10 cellular contexts compared by ENCODE assay signal in genomic region chr12:124352839-124353238, GRCh38. TPM values are rescaled to one million over a fixed set of nuclear protein-coding genes. Genes with fewer than 3 reads are reported as not detected.
A peak's percentile ranks its signal among the peaks of the same experiment; 100 is the strongest.
DNase-seq lines count a peak whose midpoint lies in the region; ATAC-seq and TF ChIP-seq lines count a peak whose summit lies in the region.
"Had no signal": no experiment of that assay in that cellular context is flagged by ENCODE, and none has a peak within 500 bp of the region (broad histone marks: within the 10 kb centered on the region; RNA-seq: fewer than 3 reads in every experiment).

No MANE protein-coding gene starts in this region.

- no TSS peak for BruUV-seq in PC-3 (replicated peaks; lab: Mats Ljungman, UMichigan)

- no peak for ATAC-seq in lung (ENCODE audit: insufficient read depth, low FRiP score)
- no peak for ATAC-seq in PC-3
- ATAC-seq: activated T-cell treated with anti-CD3 and anti-CD28 coated beads, Interleukin-2, amount 50 U/mL, for 4 hours had no signal

- H3K36me3 ChIP-seq in BE2C = peaks cover 88% of the 10 kb centered on the region
- peaks cover 6 to 92% of the 10 kb centered on the region in 2 donors for H3K36me3 ChIP-seq in lung (ENCODE audit: control insufficient read depth in 2 of 2, insufficient read depth in 2 of 2, low read length in 2 of 2)
- peaks cover 97% of the 10 kb centered on the region for H3K36me3 ChIP-seq in PC-3 (ENCODE audit: low read depth, low read length)

- H3F3A ChIP-seq in PC-3 (ENCODE audit: low read length, unreplicated experiment) = no peaks in the 10 kb centered on the region

- 16 to 22% methylated on average over 9 of the region's 9 CpGs for WGBS in lung, 2 donors

- intact Hi-C loops in PC-3 (cut with micrococcal nuclease) = no loop called here

- H3K27ac Mint-ChIP-seq in chondrocyte (ENCODE audit: unreplicated experiment) = peak overlapping the region; percentile 79

- H3K4me3 Mint-ChIP-seq in chondrocyte (ENCODE audit: unreplicated experiment) = no peak overlapping the region
- H3K4me3 Mint-ChIP-seq: activated T-cell treated with anti-CD3 and anti-CD28 coated beads, Interleukin-2, amount 50 U/mL, for 4 hours had no signal

- H3K9me3 ChIP-seq in BE2C (no peaks in the 10 kb centered on the region), lung (ENCODE audit: control insufficient read depth in 2 of 2, insufficient read depth in 1 of 2, low read length in 1 of 2) (peaks cover 0 to 1% of the 10 kb centered on the region in 2 donors), PC-3 (ENCODE audit: low read length) (no peaks in the 10 kb centered on the region)

- H3K4me1 Mint-ChIP-seq in chondrocyte (ENCODE audit: low read depth) = peaks cover 12% of the 10 kb centered on the region

- H3K79me2 ChIP-seq in PC-3 (ENCODE audit: low read length) = peaks cover 5% of the 10 kb centered on the region; the same call in 1 of the 2 replicates

- POLR2A ChIA-PET in PC-3 (lab: Charles Lee; ENCODE audit: unreplicated experiment) = no interaction called here

- no peaks in the 10 kb centered on the region for H3K9me3 Mint-ChIP-seq in chondrocyte (ENCODE audit: low read depth)
- H3K9me3 Mint-ChIP-seq: activated T-cell treated with anti-CD3 and anti-CD28 coated beads, Interleukin-2, amount 50 U/mL, for 4 hours had no signal

- H3K9me2 ChIP-seq in PC-3 (replicated peaks; ENCODE audit: low read length) = no peaks in the 10 kb centered on the region

- H3K36me3 Mint-ChIP-seq in chondrocyte (ENCODE audit: low read depth) = peaks cover 34% of the 10 kb centered on the region

- H2AFZ ChIP-seq in PC-3 (ENCODE audit: low read length) = no peak overlapping the region

- H3K4me3 ChIP-seq in BE2C (ENCODE audit: low read depth, low read length) = no peak overlapping the region
- no peak overlapping the region for H3K4me3 ChIP-seq in lung
- H3K4me3 ChIP-seq in PC-3 (ENCODE audit: low read length) = no peak overlapping the region

- no peak overlapping the region for H3K4me2 ChIP-seq in PC-3 (ENCODE audit: low read length)

- H3K27ac ChIP-seq in lung (ENCODE audit: low read depth in 1 of 2, low read length in 1 of 2) (no peak overlapping the region), PC-3 (ENCODE audit: low read length) (no peak overlapping the region)

- H4K20me1 ChIP-seq in PC-3 (ENCODE audit: low read length) = peaks cover 31% of the 10 kb centered on the region

- H3K9ac ChIP-seq in PC-3 (ENCODE audit: low read length) = no peak overlapping the region

- CTCF ChIA-PET in PC-3 (lab: Charles Lee) = interaction anchor here (0.6 kb wide), 1 partner anchor 47 kb away, joined by 3 read pairs; no protein-coding TSS in a partner anchor

- DNase-seq in BE2C = peak; percentile 51
- no peak for DNase-seq in chondrocyte (ENCODE audit: low spot score)
- peak; percentile 43 for DNase-seq in lung (ENCODE audit: low spot score)
- no peak for DNase-seq in A172 (ENCODE audit: low spot score)
- no peak for DNase-seq in D341Med (ENCODE audit: low spot score)
- no peak for DNase-seq in NCI-H526 (lab: John Stamatoyannopoulos, UW)
- no peak for DNase-seq in PC-3
- DNase-seq: activated T-cell treated with anti-CD3 and anti-CD28 coated beads, Interleukin-2, amount 50 U/mL, for 4 hours; NCI-H1092 had no signal

- H3K27me3 ChIP-seq in BE2C (no peaks in the 10 kb centered on the region), lung (ENCODE audit: control insufficient read depth, insufficient read depth) (no peaks in the 10 kb centered on the region), PC-3 (ENCODE audit: low read length) (no peaks in the 10 kb centered on the region)

- TF ChIP-seq EP300 in Ishikawa (IDR thresholded peaks at IDR 0.05; ENCODE audit: borderline replicate concordance) = no peak

- H3K27me3 Mint-ChIP-seq in chondrocyte (ENCODE audit: low read depth) = no peaks in the 10 kb centered on the region

- no peak for TF ChIP-seq CTCF in BE2C (IDR thresholded peaks at IDR 0.05; ENCODE audit: low read depth, low read length)
- no peak for TF ChIP-seq CTCF in chondrocyte (IDR thresholded peaks at IDR 0.05)
- no peak for TF ChIP-seq CTCF in lung (IDR thresholded peaks at IDR 0.05; ENCODE audit: control extremely low read depth, extremely low read depth)
- TF ChIP-seq CTCF in PC-3 (conservative IDR thresholded peaks at IDR 0.05; ENCODE audit: low read depth, low read length) = no peak

- H3K4me1 ChIP-seq in BE2C = peaks cover 7% of the 10 kb centered on the region
- H3K4me1 ChIP-seq in lung (ENCODE audit: control insufficient read depth in 2 of 2, insufficient read depth in 2 of 2, low read length in 2 of 2) = peaks cover 0 to 7% of the 10 kb centered on the region in 2 donors
- H3K4me1 ChIP-seq in PC-3 (ENCODE audit: insufficient read depth, low read length) = no peaks in the 10 kb centered on the region

- TF ChIP-seq RAD21 in Ishikawa (IDR thresholded peaks at IDR 0.05; ENCODE audit: low read depth) = no peak

TF ChIP-seq in Ishikawa, 13 proteins besides CTCF, POLR2A, EP300 and RAD21:
- TF ChIP-seq NFIC (IDR thresholded peaks at IDR 0.05) (peak; percentile 45; the same call in 1 of the 2 replicates), EGR1 (IDR thresholded peaks at IDR 0.05) (no peak), USF1 (IDR thresholded peaks at IDR 0.05) (no peak), TAF1 (IDR thresholded peaks at IDR 0.05; ENCODE audit: low read depth) (no peak)

RNA-seq across cellular contexts. Expression of gene RFLNA, which starts 57.9 kb away (rescaled TPM):
- 11.2 TPM for polyA plus RNA-seq in BE2C (2012; ENCODE audit: insufficient read depth, insufficient read length, low read depth)
- total RNA-seq in chondrocyte = 1.0 to 4.7 TPM (median 1.3 TPM) in 3 replicates
- 1 to 10 TPM in 1 of 2 donors, under 1 TPM in 1; 0.40 to 1.6 TPM for total RNA-seq in lung
- polyA plus RNA-seq in lung = 1 to 10 TPM; 1.2 to 1.8 TPM
- total RNA-seq in A172 (2014; rRNA removed; shearing (Covaris generic)) = not detected in 2 replicates
- total RNA-seq in PC-3 (2014; rRNA removed) = not detected in 2 replicates
- total RNA-seq: activated T-cell treated with anti-CD3 and anti-CD28 coated beads, Interleukin-2, amount 50 U/mL, for 4 hours had no signal

Comparison
In these comparisons a context has a peak if more than half of its experiments do, and no peak if none do; other contexts are left out.
1. DNase-seq: peak in BE2C (single experiment) and lung (single experiment); none in chondrocyte (single experiment), A172 (single experiment), D341Med (single experiment), NCI-H526 (0 of 2) and PC-3 (single experiment).